ENCODE assay signal across 9 cellular contexts in the genomic region with DNA sequence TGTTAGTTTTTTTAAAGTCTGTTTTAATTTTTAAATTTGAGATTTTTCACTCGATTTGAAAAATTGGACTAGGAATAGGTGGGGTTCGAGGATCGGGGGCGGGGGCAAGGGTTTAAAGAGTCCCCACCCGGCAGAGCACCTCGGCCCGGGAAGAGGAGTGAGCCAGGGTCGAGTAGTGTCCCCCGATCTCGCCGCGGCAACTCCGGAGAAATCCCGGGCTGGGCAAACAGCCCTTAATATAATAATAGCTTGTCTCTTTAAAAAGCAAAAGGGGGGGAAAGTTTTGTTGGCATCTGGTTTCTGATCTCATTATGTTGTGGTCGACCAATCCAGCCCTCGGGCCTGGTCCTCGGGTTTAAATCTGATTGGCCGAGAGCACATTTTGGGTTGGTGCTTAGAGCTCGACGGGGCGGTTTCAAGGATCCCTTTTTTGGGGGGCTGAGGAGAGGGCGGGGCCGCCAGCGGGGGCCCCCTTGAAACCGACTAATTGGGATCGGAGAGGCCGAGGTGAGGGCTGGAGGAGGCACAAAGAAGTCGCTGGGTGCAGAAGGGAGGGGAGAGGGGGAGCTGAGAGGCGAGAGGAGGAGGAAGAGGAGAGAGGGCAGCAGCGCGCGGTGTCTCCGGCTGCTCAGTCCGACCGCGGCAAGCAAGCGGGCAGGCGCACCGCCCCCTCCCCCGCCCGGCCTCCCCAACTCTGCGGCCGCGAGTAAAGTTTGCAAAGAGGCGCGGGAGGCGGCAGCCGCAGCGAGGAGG. TPM values are rescaled to one million over a fixed set of nuclear protein-coding genes. Genes with fewer than 3 reads are reported as not detected.
DNase-seq lines count a peak whose midpoint lies in the region; ATAC-seq and TF ChIP-seq lines count a peak whose summit lies in the region.
"Had no signal": no experiment of that assay in that cellular context is flagged by ENCODE, and none has a peak within 500 bp of the region (broad histone marks: within the 10 kb centered on the region; RNA-seq: fewer than 3 reads in every experiment).

FZD2 (plus strand) TSS at position 631 of the 753 bp plus-strand sequence. CDS start 205 bp downstream, outside the sequence.

- peak within 1 kb of the TSS; percentile 56 for H3K4me2 ChIP-seq in neuronal stem cell (ENCODE audit: insufficient read depth, low read length, poor library complexity, severe bottlenecking)

- H3K79me1 ChIP-seq in neuronal stem cell (ENCODE audit: low read depth, low read length), result peaks cover 3% of the 10 kb centered on the region

- H3K4me3 Mint-ChIP-seq in activated naive CD4-positive, alpha-beta T cell treated with anti-CD3 and anti-CD28 coated beads, Interleukin-2, amount 50 U/mL, for 24 hours, result peak within 1 kb of the TSS; percentile 91

- H3K4me3 ChIP-seq in Panc1 (ENCODE audit: low read depth in 2 of 2, low read length in 2 of 2), result peak within 1 kb of the TSS; percentile 59 to 64
- peak within 1 kb of the TSS; percentile 74 to 100 for H3K4me3 ChIP-seq in neuronal stem cell (ENCODE audit: low read length in 2 of 2)
- H3K4me3 ChIP-seq in transverse colon, result peak within 1 kb of the TSS; percentile 38 to 62 (median 49)

- H3K9ac ChIP-seq in neuronal stem cell (ENCODE audit: low read depth, low read length, poor library complexity), result peak within 1 kb of the TSS; percentile 100

- POLR2A ChIA-PET in Panc1 (lab: Charles Lee), result interaction anchor here (0.5 kb wide), 1 partner anchor 311 kb away, joined by 9 read pairs; no protein-coding TSS in a partner anchor

- peak within 1 kb of the TSS; percentile 86 for H3K27ac Mint-ChIP-seq in activated naive CD4-positive, alpha-beta T cell treated with anti-CD3 and anti-CD28 coated beads, Interleukin-2, amount 50 U/mL, for 24 hours

- peaks cover 44% of the 10 kb centered on the region for H3K27me3 Mint-ChIP-seq in activated naive CD4-positive, alpha-beta T cell treated with anti-CD3 and anti-CD28 coated beads, Interleukin-2, amount 50 U/mL, for 24 hours

- H2BK15ac ChIP-seq in neuronal stem cell (ENCODE audit: low read length), result peak within 1 kb of the TSS; percentile 84

- no TSS peak for BruUV-seq in Panc1 (replicated peaks; lab: Mats Ljungman, UMichigan)

- H3K14ac ChIP-seq in neuronal stem cell (ENCODE audit: low read length), result peak within 1 kb of the TSS; percentile 100

- H3K27me3 ChIP-seq in Panc1 (ENCODE audit: control insufficient read depth, insufficient read depth, low read length) (no peaks in the 10 kb centered on the region), neuronal stem cell (ENCODE audit: control insufficient read depth in 3 of 3, insufficient read depth in 3 of 3, low read depth in 1 of 3, low read length in 3 of 3) (no peaks in the 10 kb centered on the region), transverse colon (peaks cover 67% of the 10 kb centered on the region)

- H4K8ac ChIP-seq in neuronal stem cell (ENCODE audit: low read depth, low read length), result peak within 1 kb of the TSS; percentile 50

- H3K4me1 ChIP-seq in Panc1 (ENCODE audit: control insufficient read depth, insufficient read depth, low read length) (peaks cover 36% of the 10 kb centered on the region), neuronal stem cell (ENCODE audit: control insufficient read depth in 2 of 2, insufficient read depth in 1 of 2, low read depth in 1 of 2, low read length in 2 of 2) (peaks cover 14 to 15% of the 10 kb centered on the region in 2 donors), transverse colon (peaks cover 0 to 35% (median 7%) of the 10 kb centered on the region in 4 donors)

- H2BK5ac ChIP-seq in neuronal stem cell (ENCODE audit: low read length), result peak within 1 kb of the TSS; percentile 100

- H3K36me3 Mint-ChIP-seq in activated naive CD4-positive, alpha-beta T cell treated with anti-CD3 and anti-CD28 coated beads, Interleukin-2, amount 50 U/mL, for 24 hours, result no peaks in the 10 kb centered on the region

- no peaks in the 10 kb centered on the region for H3K9me3 Mint-ChIP-seq in activated naive CD4-positive, alpha-beta T cell treated with anti-CD3 and anti-CD28 coated beads, Interleukin-2, amount 50 U/mL, for 24 hours

- TF ChIP-seq CTCF in Panc1 (IDR thresholded peaks at IDR 0.05), result no peak
- no peak for TF ChIP-seq CTCF in transverse colon (IDR thresholded peaks at IDR 0.05)

- peak within 1 kb of the TSS; percentile 62 for H2AFZ ChIP-seq in neuronal stem cell (ENCODE audit: low read length)

- peak within 1 kb of the TSS; percentile 86 for H4K91ac ChIP-seq in neuronal stem cell (ENCODE audit: low read depth, low read length, poor library complexity)

- H2BK120ac ChIP-seq in neuronal stem cell (ENCODE audit: low read depth, low read length), result peak within 1 kb of the TSS; percentile 85

- H3K18ac ChIP-seq in neuronal stem cell (ENCODE audit: low read length), result peak within 1 kb of the TSS; percentile 100

- TF ChIP-seq EP300 in transverse colon (IDR thresholded peaks at IDR 0.05; ENCODE audit: low read depth), result no peak

- TF ChIP-seq POLR2A in transverse colon (IDR thresholded peaks at IDR 0.05), result no peak

- peak; percentile 91 for ATAC-seq in Panc1

- peak within 1 kb of the TSS; percentile 100 for H3K4ac ChIP-seq in neuronal stem cell (ENCODE audit: low read length)

- H3K9me3 ChIP-seq in KOPT-K1 (ENCODE audit: insufficient read depth, low read length, poor library complexity, severe bottlenecking) (no peaks in the 10 kb centered on the region), Panc1 (ENCODE audit: control insufficient read depth, insufficient read depth, low read depth, low read length) (no peaks in the 10 kb centered on the region), neuronal stem cell (replicated peaks in 1 of 2; ENCODE audit: control insufficient read depth in 2 of 2, insufficient read depth in 1 of 2, low read depth in 1 of 2, low read length in 2 of 2) (no peaks in the 10 kb centered on the region), transverse colon (no peaks in the 10 kb centered on the region)

- no CpG with 5 or more reads among the region's 49 CpGs for WGBS in neuronal stem cell (ENCODE audit: extremely low coverage in 2 of 2, insufficient read length in 2 of 2, insufficient replicate concordance in 1 of 2), 2 donors
- WGBS in transverse colon (ENCODE audit: low coverage in 1 of 2), 2 donors, result 0 to 1% methylated on average over 3 to 46 of the region's 49 CpGs

- intact Hi-C loops in Panc1 (cut with micrococcal nuclease; ENCODE audit: unreplicated experiment) (no loop called here), transverse colon (cut with DNase I; ENCODE audit: low total_unique reads) (no loop called here)

- peaks cover 28% of the 10 kb centered on the region for H3K4me1 Mint-ChIP-seq in activated naive CD4-positive, alpha-beta T cell treated with anti-CD3 and anti-CD28 coated beads, Interleukin-2, amount 50 U/mL, for 24 hours

- H2AK5ac ChIP-seq in neuronal stem cell (ENCODE audit: low read depth, low read length), result peak within 1 kb of the TSS; percentile 99

- DNase-seq in NK-92 treated with Interleukin-12 subunit alpha and Interleukin-12 subunit beta, amount 100 ng/mL, for 24 hours (lab: John Stamatoyannopoulos, UW), result peak; percentile 73
- no peak for DNase-seq in NK-92 (lab: John Stamatoyannopoulos, UW; ENCODE audit: unreplicated experiment)
- no peak for DNase-seq in Panc1 (ENCODE audit: low read depth, low spot score)
- DNase-seq in globus pallidus (ENCODE audit: low spot score), result peak; percentile 67
- peak; percentile 100 for DNase-seq in neuronal stem cell (ENCODE audit: low spot score)
- DNase-seq in transverse colon, result peak; percentile 82

- CTCF ChIA-PET in Panc1 (lab: Charles Lee), result interaction anchor here (0.6 kb wide), 1 partner anchor 27 kb away, joined by 3 read pairs; no protein-coding TSS in a partner anchor

- peak within 1 kb of the TSS; percentile 68 for H3K27ac ChIP-seq in KOPT-K1 (ENCODE audit: low read depth, low read length, poor library complexity, severe bottlenecking)
- peak within 1 kb of the TSS; percentile 94 for H3K27ac ChIP-seq in Panc1 (ENCODE audit: low read length)
- peak within 1 kb of the TSS; percentile 100 for H3K27ac ChIP-seq in neuronal stem cell (replicated peaks; ENCODE audit: low read length)
- peak within 1 kb of the TSS; percentile 73 to 82 (median 76) for H3K27ac ChIP-seq in transverse colon
- H3K27ac ChIP-seq: 22Rv1 had no signal

- H2BK12ac ChIP-seq in neuronal stem cell (ENCODE audit: low read length), result peak within 1 kb of the TSS; percentile 63

- in situ Hi-C loops in Panc1 (cut with HindIII; ENCODE audit: low pct_unique_long_range_greater_than_20kb, low sequenced_read_pairs) (no loop called here), transverse colon (cut with MboI; ENCODE audit: low pct_ligation_motif_present in 1 of 4, low pct_unique_long_range_greater_than_20kb in 1 of 4, low sequenced_read_pairs in 3 of 4) (no loop called here)

- peak within 1 kb of the TSS; percentile 94 for H3K23ac ChIP-seq in neuronal stem cell (ENCODE audit: low read depth, low read length, poor library complexity)

- H3K36me3 ChIP-seq in KOPT-K1 (ENCODE audit: insufficient read depth, low read length), result no peaks in the 10 kb centered on the region
- peaks cover 2% of the 10 kb centered on the region; the same call in 1 of the 2 replicates for H3K36me3 ChIP-seq in Panc1 (ENCODE audit: control insufficient read depth, insufficient read depth, low read length)
- peaks cover 4 to 32% of the 10 kb centered on the region in 2 donors for H3K36me3 ChIP-seq in neuronal stem cell (replicated peaks in 1 of 2; ENCODE audit: control insufficient read depth in 2 of 2, insufficient read depth in 2 of 2, low read length in 2 of 2)
- no peaks in the 10 kb centered on the region for H3K36me3 ChIP-seq in transverse colon

RNA-seq across cellular contexts. Expression of gene FZD2, which starts in this region (rescaled TPM):
- total RNA-seq in Panc1 (2021; ENCODE audit: unreplicated experiment) (35.4 TPM), transverse colon (1 to 10 TPM in 1 of 4 donors, under 1 TPM in 1, not detected in 2; 0.41 to 1.3 TPM)
- 54.3 TPM for polyA plus RNA-seq in Panc1 (2012; ENCODE audit: insufficient read length)
- 181 TPM for polyA plus RNA-seq in neuronal stem cell (2013, experiment 1 of 2)
- polyA plus RNA-seq in neuronal stem cell (2013, experiment 2 of 2), result 177 TPM

Comparison
In these comparisons a context has a peak if more than half of its experiments do, and no peak if none do; other contexts are left out.
1. RNA of gene FZD2 (total RNA-seq): 35.4 TPM in Panc1 (single experiment); 0.41 to 1.3 TPM in transverse colon; every median in the first group is over 10 times any median in the second.
2. DNase-seq: peak in NK-92 treated with Interleukin-12 subunit alpha and Interleukin-12 subunit beta, amount 100 ng/mL, for 24 hours (single experiment), globus pallidus (single experiment), neuronal stem cell (single experiment) and transverse colon (single experiment); none in NK-92 (single experiment) and Panc1 (single experiment).
3. Peak in every context shown above with its lines, with median percentiles within 50 percentile points of each other: H3K27ac ChIP-seq and H3K4me3 ChIP-seq.